Comparison of ENCODE assay signal across 9 cellular contexts in the genomic region with DNA sequence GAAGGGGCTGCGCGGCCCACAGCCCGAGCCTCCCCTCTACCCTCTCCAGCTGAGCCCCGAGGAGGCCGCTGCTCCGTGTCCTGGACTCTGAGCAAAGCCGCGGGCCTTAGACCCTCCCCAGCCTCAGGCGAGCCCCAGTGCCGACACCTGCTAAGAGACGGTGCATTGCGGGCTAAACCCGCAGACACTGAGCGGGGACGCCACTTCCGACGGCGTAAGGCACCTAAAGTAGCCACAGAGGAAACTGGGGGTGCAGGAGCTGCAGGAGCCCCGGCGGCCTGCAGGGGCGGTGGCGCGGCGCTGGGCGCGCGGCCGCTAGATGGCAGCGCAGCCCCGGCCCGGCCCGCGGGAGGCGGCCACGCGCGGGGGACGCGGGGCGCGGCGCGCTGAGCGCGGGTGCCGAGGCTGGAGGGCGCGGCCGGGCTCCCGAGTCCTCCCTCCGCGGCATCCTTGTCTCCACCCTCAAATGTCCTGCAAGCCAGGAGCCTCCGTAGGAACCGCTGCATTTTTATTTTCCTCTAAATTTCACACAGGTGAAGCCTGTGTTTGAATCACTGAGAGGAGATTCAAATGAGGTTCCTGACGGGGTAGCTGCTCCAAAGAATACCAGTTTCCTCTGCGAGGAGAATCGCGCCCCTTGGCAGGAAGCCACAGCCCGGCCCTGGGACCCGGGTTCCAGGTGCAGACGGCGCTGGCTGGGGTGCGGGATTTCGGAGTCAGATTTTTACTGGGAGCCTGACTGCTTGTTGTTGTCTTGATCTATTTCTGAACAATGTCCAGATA.
DNase-seq lines count a peak whose midpoint lies in the region; ATAC-seq and TF ChIP-seq lines count a peak whose summit lies in the region.
"Had no signal": no experiment of that assay in that cellular context is flagged by ENCODE, and none has a peak within 500 bp of the region (broad histone marks: within the 10 kb centered on the region; RNA-seq: fewer than 3 reads in every experiment).

No MANE protein-coding gene starts in this region.

- peaks cover 6 to 7% (median 6%) of the 10 kb centered on the region in 3 donors for H3K4me1 Mint-ChIP-seq in T-cell

- H3K27ac ChIP-seq in HL-60 (replicated peaks) (no peak overlapping the region), ascending aorta (no peak overlapping the region), iPS-20b (ENCODE audit: low read length) (no peak overlapping the region)

- no peaks in the 10 kb centered on the region for H3K9me3 Mint-ChIP-seq in T-cell
- H3K9me3 Mint-ChIP-seq: T-helper 1 cell treated with Interleukin-12 subunit alpha and Interleukin-12 subunit beta and Interleukin-4 antibody, amounts not matched to agents 30 μg/mL and 1 μg/mL, for 36 hours had no signal

- H3K27me3 ChIP-seq in HL-60 (ENCODE audit: insufficient read depth, poor library complexity, severe bottlenecking), result peaks cover 5% of the 10 kb centered on the region
- peaks cover 4% of the 10 kb centered on the region for H3K27me3 ChIP-seq in ascending aorta
- no peaks in the 10 kb centered on the region for H3K27me3 ChIP-seq in iPS-20b (ENCODE audit: insufficient read depth, low read length)

- no peaks in the 10 kb centered on the region for H3K9me3 ChIP-seq in ascending aorta
- no peaks in the 10 kb centered on the region for H3K9me3 ChIP-seq in iPS-20b (ENCODE audit: insufficient read depth, low read depth, low read length)

- H3K4me1 ChIP-seq in ascending aorta, result no peaks in the 10 kb centered on the region
- H3K4me1 ChIP-seq in iPS-20b (ENCODE audit: insufficient read depth, low read length), result peaks cover 7% of the 10 kb centered on the region; the same call in 1 of the 2 replicates

- H3K4me3 Mint-ChIP-seq in T-cell, result peak overlapping the region; percentile 49 to 59 (median 52)
- H3K4me3 Mint-ChIP-seq: T-helper 1 cell treated with Interleukin-12 subunit alpha and Interleukin-12 subunit beta and Interleukin-4 antibody, amounts not matched to agents 30 μg/mL and 1 μg/mL, for 36 hours had no signal

- peak overlapping the region; percentile 65; the same call in 1 of the 2 replicates for H3K9ac ChIP-seq in iPS-20b (ENCODE audit: low read depth, low read length)

- ATAC-seq in GM21381 (IDR thresholded peaks at IDR 0.05; ENCODE audit: unreplicated experiment) (peak; percentile 100), T-cell (replicated peaks in 1 of 4) (peak; percentile 95 to 97 (median 96))

- H3K36me3 ChIP-seq in ascending aorta, result no peaks in the 10 kb centered on the region
- no peaks in the 10 kb centered on the region for H3K36me3 ChIP-seq in iPS-20b (ENCODE audit: insufficient read depth, low read depth, low read length)

- CTCF ChIA-PET in T-cell (lab: Charles Lee), result interaction anchor here (0.9 to 1.1 kb wide), 2 partner anchors 9 kb away, joined by 3 read pairs; no protein-coding TSS in a partner anchor

- POLR2A ChIA-PET in T-cell (lab: Charles Lee), result no interaction called here

- DNase-seq in DMS 273 treated with DMSO at 0.1 percent for 48 hours (lab: John Stamatoyannopoulos, UW), result peak; percentile 12
- peak; percentile 25 to 51 for DNase-seq in HL-60 (ENCODE audit: low read depth in 1 of 2, low spot score in 1 of 2)
- DNase-seq in T-cell, result peak; percentile 7 to 59 (median 40)
- no peak for DNase-seq in ascending aorta (ENCODE audit: low spot score in 2 of 2)
- peak; percentile 70 for DNase-seq in stimulated activated CD4-positive, alpha-beta T cell treated with anti-CD3 and anti-CD28 coated beads, Interleukin-15, amount 100 ng/mL, for 24 hours
- DNase-seq in cortex of kidney (lab: John Stamatoyannopoulos, UW), result no peak

- TF ChIP-seq CTCF in HL-60 (IDR thresholded peaks at IDR 0.05; ENCODE audit: insufficient read depth, low read length), result peak; percentile 91
- peak in 2 of 3 experiments; percentile 45 for TF ChIP-seq CTCF in ascending aorta (IDR thresholded peaks at IDR 0.05)

- intact Hi-C loops in ascending aorta (cut with DNase I), result no loop called here

- H3K27ac Mint-ChIP-seq in T-cell, result no peak overlapping the region
- H3K27ac Mint-ChIP-seq: T-helper 1 cell treated with Interleukin-12 subunit alpha and Interleukin-12 subunit beta and Interleukin-4 antibody, amounts not matched to agents 30 μg/mL and 1 μg/mL, for 36 hours had no signal

- peaks cover 18 to 19% of the 10 kb centered on the region in 2 donors for H3K27me3 Mint-ChIP-seq in T-cell

- H3K4me3 ChIP-seq in HL-60 (replicated peaks; ENCODE audit: insufficient read depth, low read length) (peak overlapping the region; percentile 27), ascending aorta (peak overlapping the region in 1 of 2 donors; percentile 41), iPS-20b (ENCODE audit: low read length) (peak overlapping the region; percentile 72)

- no peaks in the 10 kb centered on the region for H3K36me3 Mint-ChIP-seq in T-cell

Comparison
In these comparisons a context has a peak if more than half of its experiments do, and no peak if none do; other contexts are left out.
1. DNase-seq: peak in DMS 273 treated with DMSO at 0.1 percent for 48 hours (single experiment), HL-60 (2 of 2), T-cell (34 of 34) and stimulated activated CD4-positive, alpha-beta T cell treated with anti-CD3 and anti-CD28 coated beads, Interleukin-15, amount 100 ng/mL, for 24 hours (single experiment); none in ascending aorta (0 of 2) and cortex of kidney (single experiment).